ENCODE assay signal across 2 cellular contexts in genomic region chr2:191018048-191018447, GRCh38.
TF ChIP-seq lines count a peak whose summit lies in the region.

No MANE protein-coding gene starts in this region.

TF ChIP-seq in HepG2, 621 proteins besides CTCF, POLR2A, EP300 and RAD21:
- TF ChIP-seq PHF20 (CRISPR knock-in tag; IDR thresholded peaks at IDR 0.05): no peak

TF ChIP-seq in IMR-90, 13 proteins besides CTCF, POLR2A, EP300 and RAD21:
- TF ChIP-seq MAZ (IDR thresholded peaks at IDR 0.05; ENCODE audit: borderline replicate concordance, low read depth, low read length) (no peak), RFX5 (IDR thresholded peaks at IDR 0.05; ENCODE audit: low read depth, low read length) (no peak), CEBPB (IDR thresholded peaks at IDR 0.05; ENCODE audit: low read depth, low read length) (no peak), BHLHE40 (IDR thresholded peaks at IDR 0.05; ENCODE audit: low read depth, low read length) (no peak), MAFK (IDR thresholded peaks at IDR 0.05; ENCODE audit: low read depth, low read length) (no peak), FOS (IDR thresholded peaks at IDR 0.05; ENCODE audit: low read depth, low read length) (no peak), RCOR1 (IDR thresholded peaks at IDR 0.05; ENCODE audit: insufficient replicate concordance, low read length) (no peak), SMC3 (IDR thresholded peaks at IDR 0.05; ENCODE audit: low read depth, low read length) (no peak), CHD1 (IDR thresholded peaks at IDR 0.05; ENCODE audit: low read depth, low read length) (no peak), NFE2L2 (IDR thresholded peaks at IDR 0.05; ENCODE audit: low read depth, low read length) (no peak)
